In genomic region chr14:52043690-52044089, GRCh38 we compare ENCODE assay signal across 8 cellular contexts. TPM values are rescaled to one million over a fixed set of nuclear protein-coding genes. Genes with fewer than 3 reads are reported as not detected.
DNase-seq lines count a peak whose midpoint lies in the region; ATAC-seq and TF ChIP-seq lines count a peak whose summit lies in the region.

No MANE protein-coding gene starts in this region.

- no peaks in the 10 kb centered on the region for H3K79me2 ChIP-seq in GM23338 (replicated peaks; ENCODE audit: insufficient read depth)
- no peaks in the 10 kb centered on the region for H3K79me2 ChIP-seq in neural cell (replicated peaks; ENCODE audit: insufficient read depth, low read length)

- H3K4me2 ChIP-seq in GM23338 (no peak overlapping the region), neural cell (ENCODE audit: low read length) (no peak overlapping the region)

- no peak for TF ChIP-seq EP300 in neural cell (conservative IDR thresholded peaks at IDR 0.05; ENCODE audit: poor library complexity, severe bottlenecking)

- H3K9me3 Mint-ChIP-seq in GM23338: no peaks in the 10 kb centered on the region; the same call in 2 of the 3 replicates
- H3K9me3 Mint-ChIP-seq in chondrocyte (ENCODE audit: low read depth): no peaks in the 10 kb centered on the region

- H3K4me1 Mint-ChIP-seq in GM23338 (peaks cover 6% of the 10 kb centered on the region), chondrocyte (ENCODE audit: low read depth) (peaks cover 55% of the 10 kb centered on the region)

- peak; percentile 68 to 81 for TF ChIP-seq CTCF in GM23338 (conservative IDR thresholded peaks at IDR 0.05; ENCODE audit: low read depth in 2 of 2)
- TF ChIP-seq CTCF in chondrocyte (IDR thresholded peaks at IDR 0.05): peak; percentile 75
- TF ChIP-seq CTCF in neural cell (IDR thresholded peaks at IDR 0.05; ENCODE audit: poor library complexity, severe bottlenecking): peak; percentile 11

- no peak overlapping the region for H2AFZ ChIP-seq in GM23338
- no peak overlapping the region for H2AFZ ChIP-seq in neural cell (ENCODE audit: low read depth, low read length)

- ATAC-seq in GM23338 (peak; percentile 97), SK-N-SH treated with all-trans-retinoic acid at 6 μM for 48 hours (peak; percentile 77), GM19035 (IDR thresholded peaks at IDR 0.05; ENCODE audit: unreplicated experiment) (no peak), HG02623 (IDR thresholded peaks at IDR 0.05; ENCODE audit: unreplicated experiment) (no peak)

- H3F3A ChIP-seq in GM23338 (replicated peaks; ENCODE audit: low read depth) (no peaks in the 10 kb centered on the region), neural cell (ENCODE audit: insufficient read depth, low read length, poor library complexity, severe bottlenecking) (no peaks in the 10 kb centered on the region)

- H3K4me3 Mint-ChIP-seq in GM23338: no peak overlapping the region
- H3K4me3 Mint-ChIP-seq in chondrocyte (ENCODE audit: unreplicated experiment): no peak overlapping the region

- H3K27me3 Mint-ChIP-seq in GM23338 (ENCODE audit: insufficient read depth, low read depth, poor library complexity): peaks cover 1% of the 10 kb centered on the region
- no peaks in the 10 kb centered on the region for H3K27me3 Mint-ChIP-seq in chondrocyte (ENCODE audit: low read depth)

- no peaks in the 10 kb centered on the region for H3K9me3 ChIP-seq in neural cell (ENCODE audit: low read length)

- no peak for TF ChIP-seq RAD21 in neural cell (conservative IDR thresholded peaks at IDR 0.05)

- H4K20me1 ChIP-seq in GM23338 (replicated peaks; ENCODE audit: insufficient read depth) (no peaks in the 10 kb centered on the region), neural cell (ENCODE audit: insufficient read depth) (no peaks in the 10 kb centered on the region)

- no peak overlapping the region for H3K9ac ChIP-seq in neural cell (ENCODE audit: low read length)

- H3K4me3 ChIP-seq in GM23338 (no peak overlapping the region), neural cell (ENCODE audit: low read length) (no peak overlapping the region)

- no peak overlapping the region for H3K27ac ChIP-seq in GM23338 (ENCODE audit: low read depth)
- no peak overlapping the region for H3K27ac ChIP-seq in neural cell (ENCODE audit: low read length)

- H3K27ac Mint-ChIP-seq in GM23338: no peak overlapping the region
- peak overlapping the region; percentile 72 for H3K27ac Mint-ChIP-seq in chondrocyte (ENCODE audit: unreplicated experiment)

- H3K27me3 ChIP-seq in GM23338 (ENCODE audit: insufficient read depth): no peaks in the 10 kb centered on the region
- no peaks in the 10 kb centered on the region for H3K27me3 ChIP-seq in neural cell (ENCODE audit: insufficient read depth, low read depth, low read length)

- no peaks in the 10 kb centered on the region for H3K36me3 ChIP-seq in GM23338 (ENCODE audit: insufficient read depth)
- H3K36me3 ChIP-seq in neural cell (ENCODE audit: insufficient read depth, low read length): no peaks in the 10 kb centered on the region

- H3K36me3 Mint-ChIP-seq in GM23338 (ENCODE audit: low read depth) (no peaks in the 10 kb centered on the region), chondrocyte (ENCODE audit: low read depth) (peaks cover 18% of the 10 kb centered on the region)

- no peaks in the 10 kb centered on the region for H3K4me1 ChIP-seq in GM23338 (ENCODE audit: insufficient read depth)

- H3K9me2 ChIP-seq in GM23338 (ENCODE audit: insufficient read depth) (no peaks in the 10 kb centered on the region), neural cell (ENCODE audit: insufficient read depth, low read length) (no peaks in the 10 kb centered on the region)

- DNase-seq in AG20443 (ENCODE audit: low spot score): peak; percentile 36
- peak; percentile 75 for DNase-seq in GM23338 (ENCODE audit: low spot score)
- no peak for DNase-seq in chondrocyte (ENCODE audit: low spot score)
- DNase-seq in globus pallidus (ENCODE audit: low spot score): no peak

TF ChIP-seq in GM23338, 12 proteins besides CTCF, POLR2A, EP300 and RAD21 (continues in another document):
- TF ChIP-seq, protein P1, sequence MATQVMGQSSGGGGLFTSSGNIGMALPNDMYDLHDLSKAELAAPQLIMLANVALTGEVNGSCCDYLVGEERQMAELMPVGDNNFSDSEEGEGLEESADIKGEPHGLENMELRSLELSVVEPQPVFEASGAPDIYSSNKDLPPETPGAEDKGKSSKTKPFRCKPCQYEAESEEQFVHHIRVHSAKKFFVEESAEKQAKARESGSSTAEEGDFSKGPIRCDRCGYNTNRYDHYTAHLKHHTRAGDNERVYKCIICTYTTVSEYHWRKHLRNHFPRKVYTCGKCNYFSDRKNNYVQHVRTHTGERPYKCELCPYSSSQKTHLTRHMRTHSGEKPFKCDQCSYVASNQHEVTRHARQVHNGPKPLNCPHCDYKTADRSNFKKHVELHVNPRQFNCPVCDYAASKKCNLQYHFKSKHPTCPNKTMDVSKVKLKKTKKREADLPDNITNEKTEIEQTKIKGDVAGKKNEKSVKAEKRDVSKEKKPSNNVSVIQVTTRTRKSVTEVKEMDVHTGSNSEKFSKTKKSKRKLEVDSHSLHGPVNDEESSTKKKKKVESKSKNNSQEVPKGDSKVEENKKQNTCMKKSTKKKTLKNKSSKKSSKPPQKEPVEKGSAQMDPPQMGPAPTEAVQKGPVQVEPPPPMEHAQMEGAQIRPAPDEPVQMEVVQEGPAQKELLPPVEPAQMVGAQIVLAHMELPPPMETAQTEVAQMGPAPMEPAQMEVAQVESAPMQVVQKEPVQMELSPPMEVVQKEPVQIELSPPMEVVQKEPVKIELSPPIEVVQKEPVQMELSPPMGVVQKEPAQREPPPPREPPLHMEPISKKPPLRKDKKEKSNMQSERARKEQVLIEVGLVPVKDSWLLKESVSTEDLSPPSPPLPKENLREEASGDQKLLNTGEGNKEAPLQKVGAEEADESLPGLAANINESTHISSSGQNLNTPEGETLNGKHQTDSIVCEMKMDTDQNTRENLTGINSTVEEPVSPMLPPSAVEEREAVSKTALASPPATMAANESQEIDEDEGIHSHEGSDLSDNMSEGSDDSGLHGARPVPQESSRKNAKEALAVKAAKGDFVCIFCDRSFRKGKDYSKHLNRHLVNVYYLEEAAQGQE (IDR thresholded peaks at IDR 0.05; ENCODE audit: unreplicated experiment): no peak

TF ChIP-seq in SK-N-SH treated with all-trans-retinoic acid at 6 μM for 48 hours, 23 proteins besides CTCF, POLR2A, EP300 and RAD21:
- TF ChIP-seq RARB (CRISPR knock-in tag; IDR thresholded peaks at IDR 0.05): no peak
- TF ChIP-seq GLIS3 (CRISPR knock-in tag; IDR thresholded peaks at IDR 0.05): no peak

TF ChIP-seq in neural cell, 6 proteins besides CTCF, POLR2A, EP300 and RAD21:
- TF ChIP-seq EZH2 (IDR thresholded peaks at IDR 0.05; ENCODE audit: borderline replicate concordance, insufficient read depth, low read length, poor library complexity, severe bottlenecking) (no peak), MXI1 (conservative IDR thresholded peaks at IDR 0.05; ENCODE audit: poor library complexity, severe bottlenecking) (no peak), SMC3 (conservative IDR thresholded peaks at IDR 0.05; ENCODE audit: poor library complexity) (no peak), POLR2AphosphoS5 (IDR thresholded peaks at IDR 0.05) (no peak), TAF1 (IDR thresholded peaks at IDR 0.05; ENCODE audit: low read depth) (no peak)
- TF ChIP-seq, protein P1 (IDR thresholded peaks at IDR 0.05; ENCODE audit: borderline replicate concordance): no peak

RNA-seq across cellular contexts. Expression of gene NID2, which starts 25.2 kb away (rescaled TPM):
- 7.1 and 10.4 TPM in 2 replicates for total RNA-seq in GM23338 (2014; rRNA removed; shearing (Covaris generic))
- polyA plus RNA-seq in GM23338 (2016; fragmentation: Nextera tagmentation; extraction: Ambion mirVana): 2.7 and 4.3 TPM in 2 replicates
- 49.4 to 67.8 TPM (median 51.6 TPM) in 3 replicates for total RNA-seq in chondrocyte
- 0.48 and 1.1 TPM in 2 replicates for polyA plus RNA-seq in neural cell
- 0.73 and 1.2 TPM in 2 replicates for polyA minus RNA-seq in neural cell

RNA-seq across cellular contexts. Expression of gene RTRAF, which starts 54.3 kb away (rescaled TPM):
- total RNA-seq in GM23338 (2014; rRNA removed; shearing (Covaris generic)): 150 and 184 TPM in 2 replicates
- polyA plus RNA-seq in GM23338 (2016; fragmentation: Nextera tagmentation; extraction: Ambion mirVana) (715 and 729 TPM in 2 replicates), neural cell (96.5 and 119 TPM in 2 replicates)
- total RNA-seq in chondrocyte: 161 to 180 TPM (median 169 TPM) in 3 replicates
- polyA minus RNA-seq in neural cell: 70.1 and 96.0 TPM in 2 replicates

Comparison
In these comparisons a context has a peak if more than half of its experiments do, and no peak if none do; other contexts are left out.
1. DNase-seq: peak in AG20443 (single experiment) and GM23338 (single experiment); none in chondrocyte (single experiment) and globus pallidus (single experiment).
2. ATAC-seq: peak in GM23338 (single experiment) and SK-N-SH treated with all-trans-retinoic acid at 6 μM for 48 hours (single experiment); none in GM19035 (single experiment) and HG02623 (single experiment).
3. CTCF ChIP-seq: peak in every context shown above with its lines; median percentile 75 in chondrocyte; 74 in GM23338; 11 in neural cell.